In the genomic region with DNA sequence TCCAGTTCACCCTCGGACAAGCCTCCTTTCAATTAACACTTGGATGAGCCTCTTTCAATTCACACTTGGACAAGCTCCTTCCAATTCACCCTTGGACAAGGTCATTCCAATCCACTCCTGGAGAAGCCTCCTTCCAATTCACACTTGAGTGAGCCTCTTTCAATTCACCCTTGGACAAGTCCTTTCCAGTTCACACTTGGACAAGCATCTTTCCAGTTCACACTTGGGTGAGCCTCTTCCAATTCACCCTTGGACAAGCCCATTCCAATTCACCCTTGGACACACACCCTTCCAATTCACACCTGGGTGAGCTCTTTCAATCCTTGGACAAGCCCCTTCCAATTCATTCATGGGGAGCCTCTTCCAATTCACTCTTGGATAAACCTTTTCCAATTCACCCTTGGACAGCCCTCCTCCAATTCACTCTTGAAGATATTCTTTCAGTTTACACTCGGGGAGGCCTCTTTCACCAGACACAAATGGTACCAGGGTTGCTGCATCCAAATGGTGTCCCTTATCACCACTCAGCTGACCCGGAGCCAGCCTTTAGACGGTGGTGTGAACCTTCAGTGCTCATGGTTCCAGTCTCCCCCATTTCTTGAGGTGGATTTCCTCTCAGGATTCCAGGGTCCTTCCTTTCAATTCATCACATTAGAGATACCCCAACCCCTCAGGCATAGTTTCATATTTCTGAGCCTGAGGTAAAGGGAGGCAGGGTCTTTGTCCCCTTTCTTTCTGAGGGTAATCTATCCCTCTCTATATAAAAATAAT, we compare ENCODE assay signal across 18 cellular contexts.
"Had no signal": no experiment of that assay in that cellular context is flagged by ENCODE, and none has a peak within 500 bp of the region (broad histone marks: within the 10 kb centered on the region; RNA-seq: fewer than 3 reads in every experiment).

No MANE protein-coding gene starts in this region.

- H3K27ac ChIP-seq: colonic mucosa, esophagus muscularis mucosa, foreskin keratinocyte, gastroesophageal sphincter, heart left ventricle, hepatocyte, left lung, neutrophil, prostate gland, right atrium auricular region, sigmoid colon, stomach, thyroid gland had no signal

- H2AFZ ChIP-seq: hepatocyte had no signal

- FAIRE-seq: endothelial cell of umbilical vein had no signal

- H3K9me3 ChIP-seq: colonic mucosa, esophagus muscularis mucosa, gastroesophageal sphincter, heart left ventricle, left lung, mucosa of descending colon, neutrophil, prostate gland, right atrium auricular region, stomach, thyroid gland had no signal

- H3K79me2 ChIP-seq: hepatocyte had no signal

- H3K36me3 ChIP-seq: colonic mucosa, esophagus muscularis mucosa, gastroesophageal sphincter, heart left ventricle, left lung, neutrophil, prostate gland, right atrium auricular region, sigmoid colon, stomach, thyroid gland had no signal

- H3K4me3 ChIP-seq: colonic mucosa, esophagus muscularis mucosa, gastroesophageal sphincter, heart left ventricle, hepatocyte, left lung, mucosa of descending colon, prostate gland, right atrium auricular region, sigmoid colon, stomach, thyroid gland had no signal

- H3K4me2 ChIP-seq: hepatocyte had no signal

- H3K27me3 ChIP-seq: colonic mucosa, heart left ventricle, hepatocyte, left lung, right atrium auricular region, sigmoid colon, stomach, thyroid gland had no signal

- H3K4me1 ChIP-seq: colonic mucosa, foreskin keratinocyte, gastroesophageal sphincter, heart left ventricle, left lung, prostate gland, right atrium auricular region, thyroid gland had no signal

- ATAC-seq: natural killer cell treated with Interleukin-12 subunit alpha and Interleukin-12 subunit beta and Interleukin-15 and Interleukin-18, amount 100 ng/mL, for 72 hours; stimulated activated effector memory CD8-positive, alpha-beta T cell treated with anti-CD3 and anti-CD28 coated beads, Interleukin-12 subunit alpha, Interleukin-12 subunit beta, amount 100 ng/mL, for 72 hours had no signal

- DNase-seq: naive B cell had no signal
